ENCODE assay signal across 1 cellular context in genomic region chr7:73526892-73527821, GRCh38.
TF ChIP-seq lines count a peak whose summit lies in the region.

No MANE protein-coding gene starts in this region.

TF ChIP-seq in HEK293, 187 proteins besides CTCF, POLR2A, EP300 and RAD21 (continued from another document):
- TF ChIP-seq, protein P1, sequence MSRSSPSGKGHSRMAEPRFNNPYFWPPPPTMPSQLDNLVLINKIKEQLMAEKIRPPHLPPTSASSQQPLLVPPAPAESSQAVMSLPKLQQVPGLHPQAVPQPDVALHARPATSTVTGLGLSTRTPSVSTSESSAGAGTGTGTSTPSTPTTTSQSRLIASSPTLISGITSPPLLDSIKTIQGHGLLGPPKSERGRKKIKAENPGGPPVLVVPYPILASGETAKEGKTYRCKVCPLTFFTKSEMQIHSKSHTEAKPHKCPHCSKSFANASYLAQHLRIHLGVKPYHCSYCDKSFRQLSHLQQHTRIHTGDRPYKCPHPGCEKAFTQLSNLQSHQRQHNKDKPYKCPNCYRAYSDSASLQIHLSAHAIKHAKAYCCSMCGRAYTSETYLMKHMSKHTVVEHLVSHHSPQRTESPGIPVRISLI (tag by site-specific recombination; IDR thresholded peaks at IDR 0.05): peak; percentile 67
- no peak for TF ChIP-seq ZNF768 (tag by site-specific recombination; IDR thresholded peaks at IDR 0.05)
